ENCODE assay signal across 21 cellular contexts in the genomic region with DNA sequence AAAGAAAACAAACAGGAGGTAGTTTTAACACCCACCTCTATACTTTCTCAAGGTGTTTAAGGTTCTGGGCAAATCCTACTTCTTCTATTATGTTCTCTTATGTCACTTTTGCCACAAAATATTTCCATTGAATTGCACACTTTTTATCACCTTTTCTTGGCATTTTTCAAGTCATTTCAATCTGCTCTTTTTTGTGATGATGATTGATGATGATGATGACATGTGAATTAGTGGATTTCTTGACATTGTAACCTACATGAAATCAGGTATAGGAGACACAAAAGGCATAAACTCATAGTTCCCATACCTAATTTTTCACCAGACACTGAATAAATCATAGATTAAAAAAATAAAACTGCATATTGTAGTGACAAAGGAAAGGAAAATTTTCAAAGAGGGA. TPM values are rescaled to one million over a fixed set of nuclear protein-coding genes. Genes with fewer than 3 reads are reported as not detected.
DNase-seq lines count a peak whose midpoint lies in the region; ATAC-seq and TF ChIP-seq lines count a peak whose summit lies in the region.
"Had no signal": no experiment of that assay in that cellular context is flagged by ENCODE, and none has a peak within 500 bp of the region (broad histone marks: within the 10 kb centered on the region; RNA-seq: fewer than 3 reads in every experiment).

No MANE protein-coding gene starts in this region.

- H3K9ac ChIP-seq in mesendoderm (ENCODE audit: low read length) = no peak overlapping the region
- H3K9ac ChIP-seq: BLaER1 had no signal

- H3K4me3 Mint-ChIP-seq in T-helper 2 cell treated with Interferon-gamma antibody and Interleukin-4, amounts not matched to agents 5 μg/mL and 100 μg/mL, for 36 hours = peak overlapping the region; percentile 91
- peak overlapping the region; percentile 82 to 98 (median 92) for H3K4me3 Mint-ChIP-seq in IgD-negative memory B cell
- H3K4me3 Mint-ChIP-seq in naive thymus-derived CD8-positive, alpha-beta T cell = peak overlapping the region; percentile 81 to 99 (median 92)
- H3K4me3 Mint-ChIP-seq: nephron had no signal

- no peak overlapping the region for H2AK5ac ChIP-seq in mesendoderm (ENCODE audit: low read length)

- H3K4ac ChIP-seq in mesendoderm (ENCODE audit: low read depth, low read length) = no peak overlapping the region

- no peaks in the 10 kb centered on the region for H3K9me3 Mint-ChIP-seq in T-helper 2 cell treated with Interferon-gamma antibody and Interleukin-4, amounts not matched to agents 5 μg/mL and 100 μg/mL, for 36 hours
- H3K9me3 Mint-ChIP-seq in IgD-negative memory B cell = no peaks in the 10 kb centered on the region
- no peaks in the 10 kb centered on the region for H3K9me3 Mint-ChIP-seq in activated naive CD4-positive, alpha-beta T cell treated with anti-CD3 and anti-CD28 coated beads, Interleukin-2, amount 50 U/mL, for 72 hours
- no peaks in the 10 kb centered on the region for H3K9me3 Mint-ChIP-seq in naive thymus-derived CD8-positive, alpha-beta T cell
- H3K9me3 Mint-ChIP-seq: nephron had no signal

- H3K27ac Mint-ChIP-seq in T-helper 2 cell treated with Interferon-gamma antibody and Interleukin-4, amounts not matched to agents 5 μg/mL and 100 μg/mL, for 36 hours = peak overlapping the region; percentile 94
- H3K27ac Mint-ChIP-seq in IgD-negative memory B cell = peak overlapping the region; percentile 7 to 89 (median 85)
- H3K27ac Mint-ChIP-seq in activated naive CD4-positive, alpha-beta T cell treated with anti-CD3 and anti-CD28 coated beads, Interleukin-2, amount 50 U/mL, for 72 hours = peak overlapping the region; percentile 100
- H3K27ac Mint-ChIP-seq in naive thymus-derived CD8-positive, alpha-beta T cell = peak overlapping the region; percentile 86 to 99 (median 94)
- H3K27ac Mint-ChIP-seq: nephron had no signal

- no peak overlapping the region for H2BK15ac ChIP-seq in mesendoderm (replicated peaks; ENCODE audit: low read depth)

- no peaks in the 10 kb centered on the region for H3K79me1 ChIP-seq in mesendoderm (ENCODE audit: low read length)

- H3K79me2 ChIP-seq in mesendoderm (ENCODE audit: control insufficient read depth, insufficient read depth, low read length) = no peaks in the 10 kb centered on the region

- peaks cover 43% of the 10 kb centered on the region for H3K4me1 Mint-ChIP-seq in T-helper 2 cell treated with Interferon-gamma antibody and Interleukin-4, amounts not matched to agents 5 μg/mL and 100 μg/mL, for 36 hours (ENCODE audit: low read depth)
- peaks cover 39 to 47% (median 46%) of the 10 kb centered on the region in 3 donors for H3K4me1 Mint-ChIP-seq in IgD-negative memory B cell
- H3K4me1 Mint-ChIP-seq in naive thymus-derived CD8-positive, alpha-beta T cell = peaks cover 15 to 61% (median 33%) of the 10 kb centered on the region in 4 donors
- H3K4me1 Mint-ChIP-seq: nephron had no signal

- H3K18ac ChIP-seq in mesendoderm (ENCODE audit: low read length) = no peak overlapping the region

- no peaks in the 10 kb centered on the region for H3K27me3 Mint-ChIP-seq in T-helper 2 cell treated with Interferon-gamma antibody and Interleukin-4, amounts not matched to agents 5 μg/mL and 100 μg/mL, for 36 hours (ENCODE audit: low read depth)
- no peaks in the 10 kb centered on the region for H3K27me3 Mint-ChIP-seq in IgD-negative memory B cell
- H3K27me3 Mint-ChIP-seq in naive thymus-derived CD8-positive, alpha-beta T cell = no peaks in the 10 kb centered on the region

- no peaks in the 10 kb centered on the region for H3K36me3 ChIP-seq in mesendoderm (ENCODE audit: control insufficient read depth, insufficient read depth, low read length)
- H3K36me3 ChIP-seq: BLaER1 had no signal

- POLR2A ChIA-PET in naive thymus-derived CD8-positive, alpha-beta T cell (lab: Charles Lee) = interaction anchor here (1.1 to 1.7 kb wide), 4 partner anchors 13 to 120 kb away, joined by 3 to 11 read pairs (median 6); no protein-coding TSS in a partner anchor

- no peaks in the 10 kb centered on the region for H3K27me3 ChIP-seq in mesendoderm (ENCODE audit: insufficient read depth, low read length, poor library complexity)
- H3K27me3 ChIP-seq: BLaER1 had no signal

- H3K27ac ChIP-seq in mesendoderm (ENCODE audit: low read depth, low read length) = no peak overlapping the region
- H3K27ac ChIP-seq: BLaER1, SK-N-MC had no signal

- no peak overlapping the region for H3K4me3 ChIP-seq in mesendoderm (ENCODE audit: low read length)
- H3K4me3 ChIP-seq: BLaER1, SK-N-MC had no signal

- peaks cover 65% of the 10 kb centered on the region for H3K36me3 Mint-ChIP-seq in T-helper 2 cell treated with Interferon-gamma antibody and Interleukin-4, amounts not matched to agents 5 μg/mL and 100 μg/mL, for 36 hours (ENCODE audit: low read depth)
- peaks cover 23% of the 10 kb centered on the region for H3K36me3 Mint-ChIP-seq in IgD-negative memory B cell
- H3K36me3 Mint-ChIP-seq in activated naive CD4-positive, alpha-beta T cell treated with anti-CD3 and anti-CD28 coated beads, Interleukin-2, amount 50 U/mL, for 72 hours = peaks cover 26 to 52% of the 10 kb centered on the region in 2 donors
- H3K36me3 Mint-ChIP-seq in naive thymus-derived CD8-positive, alpha-beta T cell = peaks cover 42 to 58% (median 52%) of the 10 kb centered on the region in 3 donors

- ATAC-seq in activated naive CD4-positive, alpha-beta T cell treated with anti-CD3 and anti-CD28 coated beads, Interleukin-2, amount 50 U/mL, for 72 hours = no peak
- no peak for ATAC-seq in naive thymus-derived CD8-positive, alpha-beta T cell
- ATAC-seq: esophagus mucosa had no signal

- DNase-seq in T-helper 2 cell treated with Interferon-gamma antibody and Interleukin-4, amounts not matched to agents 5 μg/mL and 100 μg/mL, for 36 hours (ENCODE audit: low spot score) = no peak
- DNase-seq in T-helper 2 cell = no peak
- no peak for DNase-seq in activated naive CD4-positive, alpha-beta T cell treated with anti-CD3 and anti-CD28 coated beads, Interleukin-2, amount 50 U/mL, for 72 hours (ENCODE audit: low spot score in 2 of 2)
- DNase-seq in naive thymus-derived CD8-positive, alpha-beta T cell = no peak
- no peak for DNase-seq in RKO (ENCODE audit: low spot score)
- DNase-seq in mesendoderm = no peak
- DNase-seq in GM10266 (ENCODE audit: extremely low spot score) = no peak
- DNase-seq: 8988T; activated CD4-positive, alpha-beta T cell treated with anti-CD3 and anti-CD28 coated beads, Interleukin-2, amount 50 U/mL, for 4 hours; KG1; NCI-H1105; NCI-H774; stimulated activated naive CD4-positive, alpha-beta T cell had no signal

- no peak overlapping the region for H4K5ac ChIP-seq in mesendoderm (ENCODE audit: low read length)

- no peak overlapping the region for H2BK120ac ChIP-seq in mesendoderm (ENCODE audit: low read depth, low read length)

- no peak for TF ChIP-seq CTCF in GM10266 (IDR thresholded peaks at IDR 0.05; ENCODE audit: control insufficient read depth, insufficient read depth, low read depth, missing control alignments)

- H3K23ac ChIP-seq in mesendoderm (ENCODE audit: low read length) = no peak overlapping the region

- H3K56ac ChIP-seq in mesendoderm (ENCODE audit: low read length) = no peak overlapping the region

- H3K4me1 ChIP-seq in mesendoderm (ENCODE audit: control insufficient read depth, low read depth, low read length) = no peaks in the 10 kb centered on the region

- no peak overlapping the region for H2BK5ac ChIP-seq in mesendoderm (ENCODE audit: low read length)

- H4K8ac ChIP-seq in mesendoderm (ENCODE audit: low read depth, low read length) = no peak overlapping the region

- no peak overlapping the region for H3K4me2 ChIP-seq in mesendoderm (ENCODE audit: low read length)
- H3K4me2 ChIP-seq: BLaER1 had no signal

RNA-seq across cellular contexts. Expression of a gene that starts 4.2 kb away (rescaled TPM):
- polyA plus RNA-seq in IgD-negative memory B cell = 744 TPM
- total RNA-seq in activated naive CD4-positive, alpha-beta T cell treated with anti-CD3 and anti-CD28 coated beads, Interleukin-2, amount 50 U/mL, for 72 hours = 100 to 1,000 TPM; 433 to 644 TPM
- total RNA-seq in naive thymus-derived CD8-positive, alpha-beta T cell = 100 to 1,000 TPM; 906 to 970 TPM
- polyA plus RNA-seq in naive thymus-derived CD8-positive, alpha-beta T cell = 1,000 to 10,000 TPM in 2 of 3 donors, 100 to 1,000 TPM in 1; 980 to 1,253 (median 1,023) TPM
- not detected for polyA plus RNA-seq in mesendoderm (2013, experiment 1 of 2)
- under 0.01 TPM for polyA plus RNA-seq in mesendoderm (2013, experiment 2 of 2)
- total RNA-seq: bronchial epithelial cell, glomerular endothelial cell, pulmonary artery endothelial cell had no signal
